In the genomic region with DNA sequence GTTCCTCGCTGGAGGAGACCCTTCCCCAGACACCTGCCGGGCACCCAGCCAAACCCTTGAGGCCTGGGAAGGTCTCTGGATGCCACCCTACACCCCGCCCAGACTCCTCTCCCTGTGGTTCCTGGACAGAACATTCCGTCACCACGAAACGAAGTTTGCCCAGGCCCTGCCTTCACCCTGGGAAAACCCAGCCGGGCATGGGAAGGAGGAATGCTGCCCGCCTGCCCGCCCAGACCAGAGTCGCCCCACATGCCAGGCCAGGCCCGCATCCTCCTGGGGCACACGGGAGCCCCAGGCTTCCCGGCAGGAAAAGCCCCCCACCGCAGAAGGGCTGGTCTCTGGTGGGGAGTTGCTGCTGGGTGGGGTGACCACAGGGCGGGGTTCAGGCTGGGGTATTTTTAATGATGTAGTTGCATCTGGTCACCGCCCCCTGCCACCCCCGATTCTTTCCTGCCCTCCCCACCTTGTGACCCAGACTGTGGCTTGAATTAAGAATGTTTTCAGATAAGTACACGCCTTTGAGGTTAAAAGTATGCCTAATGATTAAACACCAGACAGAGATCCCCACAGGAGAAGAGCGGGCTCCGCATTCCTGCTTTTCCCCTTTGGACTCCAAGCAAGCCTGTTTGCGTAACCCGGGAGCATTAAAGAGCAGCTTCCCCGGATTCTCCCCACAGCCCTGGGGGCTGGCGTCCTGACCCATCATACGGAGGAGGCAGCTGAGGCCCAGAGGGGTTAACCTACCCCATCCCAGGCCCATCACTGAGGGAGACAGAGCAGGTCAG, we compare ENCODE assay signal across 11 cellular contexts. TPM values are rescaled to one million over a fixed set of nuclear protein-coding genes. Genes with fewer than 3 reads are reported as not detected.
DNase-seq lines count a peak whose midpoint lies in the region; FAIRE-seq and TF ChIP-seq lines count a peak whose summit lies in the region.
"Had no signal": no experiment of that assay in that cellular context is flagged by ENCODE, and none has a peak within 500 bp of the region (broad histone marks: within the 10 kb centered on the region; RNA-seq: fewer than 3 reads in every experiment).

No MANE protein-coding gene starts in this region.

- peaks cover 86 to 100% (median 97%) of the 10 kb centered on the region in 4 donors for H3K4me1 ChIP-seq in stomach

- H3K36me3 ChIP-seq in stomach: peaks cover 58 to 91% (median 79%) of the 10 kb centered on the region in 4 donors

- FAIRE-seq in GM19239 (lab: Jason Lieb, UNC): no peak

- H3K9me3 ChIP-seq in stomach: no peaks in the 10 kb centered on the region
- H3K9me3 ChIP-seq: neutrophil had no signal

- DNase-seq in GM04503 (ENCODE audit: low read depth) (peak; percentile 57), kidney glomerular epithelial cell (lab: John Stamatoyannopoulos, UW) (peak; percentile 91), stomach (peak; percentile 79), COR-L47 (lab: John Stamatoyannopoulos, UW) (no peak), GM19239 (ENCODE audit: insufficient read length, low spot score) (no peak), Kasumi-1 (lab: John Stamatoyannopoulos, UW) (no peak), NCI-H69 (lab: John Stamatoyannopoulos, UW) (no peak)
- DNase-seq: activated CD4-positive, alpha-beta T cell treated with anti-CD3 and anti-CD28 coated beads, Interleukin-2, amount 50 U/mL, for 4 hours had no signal

- H3K4me3 Mint-ChIP-seq in brain: peak overlapping the region in 1 of 5 experiments; percentile 35
- H3K4me3 Mint-ChIP-seq: stimulated activated memory B cell treated with anti-CD40 and anti-IgM and Interleukin-4, amounts not matched to agents 10 μg/mL and 1 μg/mL and 100 μg/mL, for 72 hours had no signal

- no peaks in the 10 kb centered on the region for H3K36me3 Mint-ChIP-seq in brain
- H3K36me3 Mint-ChIP-seq: stimulated activated memory B cell treated with anti-CD40 and anti-IgM and Interleukin-4, amounts not matched to agents 10 μg/mL and 1 μg/mL and 100 μg/mL, for 72 hours had no signal

- peak overlapping the region; percentile 65 to 91 (median 90) for H3K27ac ChIP-seq in stomach
- H3K27ac ChIP-seq: neutrophil had no signal

- H3K4me1 Mint-ChIP-seq in brain: peaks cover 23% of the 10 kb centered on the region
- H3K4me1 Mint-ChIP-seq: stimulated activated memory B cell treated with anti-CD40 and anti-IgM and Interleukin-4, amounts not matched to agents 10 μg/mL and 1 μg/mL and 100 μg/mL, for 72 hours had no signal

- no peak for TF ChIP-seq CTCF in brain (conservative IDR thresholded peaks at IDR 0.05)
- no peak for TF ChIP-seq CTCF in stomach (IDR thresholded peaks at IDR 0.05)

- no peak for TF ChIP-seq EP300 in stomach (IDR thresholded peaks at IDR 0.05)

- H3K27me3 Mint-ChIP-seq in brain: no peaks in the 10 kb centered on the region
- H3K27me3 Mint-ChIP-seq: stimulated activated memory B cell treated with anti-CD40 and anti-IgM and Interleukin-4, amounts not matched to agents 10 μg/mL and 1 μg/mL and 100 μg/mL, for 72 hours had no signal

- H3K27ac Mint-ChIP-seq in brain: peak overlapping the region; percentile 47 to 90 (median 82)
- H3K27ac Mint-ChIP-seq: stimulated activated memory B cell treated with anti-CD40 and anti-IgM and Interleukin-4, amounts not matched to agents 10 μg/mL and 1 μg/mL and 100 μg/mL, for 72 hours had no signal

- H3K9me3 Mint-ChIP-seq in brain: no peaks in the 10 kb centered on the region
- H3K9me3 Mint-ChIP-seq: stimulated activated memory B cell treated with anti-CD40 and anti-IgM and Interleukin-4, amounts not matched to agents 10 μg/mL and 1 μg/mL and 100 μg/mL, for 72 hours had no signal

- WGBS in stomach, 5 donors: 26 to 42% (median 30%) methylated on average over 14 to 25 of the region's 25 CpGs

- no peak for TF ChIP-seq POLR2A in stomach (IDR thresholded peaks at IDR 0.05)

- no peaks in the 10 kb centered on the region for H3K27me3 ChIP-seq in stomach
- H3K27me3 ChIP-seq: neutrophil had no signal

- intact Hi-C loops in stomach (cut with DNase I; ENCODE audit: low total_unique reads): no loop called here

- H3K4me3 ChIP-seq in stomach: peak overlapping the region in 1 of 4 donors; percentile 25

RNA-seq across cellular contexts. Expression of gene PPARA, which starts 44.6 kb away (rescaled TPM):
- polyA plus RNA-seq in brain (ENCODE audit: insufficient read depth, low read depth, low replicate concordance) (8.4 TPM), stomach (1 to 10 TPM; 3.4 to 8.6 (median 5.3) TPM)
- total RNA-seq in stomach: 10 to 100 TPM in 4 of 5 donors, 1 to 10 TPM in 1; 8.2 to 28.8 (median 19.4) TPM

Comparison
In these comparisons a context has a peak if more than half of its experiments do, and no peak if none do; other contexts are left out.
1. DNase-seq: peak in GM04503 (single experiment), kidney glomerular epithelial cell (single experiment) and stomach (single experiment); none in COR-L47 (single experiment), GM19239 (single experiment), Kasumi-1 (0 of 2) and NCI-H69 (single experiment).